Comparison of ENCODE assay signal across 8 cellular contexts in genomic region chr4:158810487-158811215, GRCh38. TPM values are rescaled to one million over a fixed set of nuclear protein-coding genes. Genes with fewer than 3 reads are reported as not detected.
A peak's percentile ranks its signal among the peaks of the same experiment; 100 is the strongest.
DNase-seq lines count a peak whose midpoint lies in the region; ATAC-seq, FAIRE-seq and TF ChIP-seq lines count a peak whose summit lies in the region.

No MANE protein-coding gene starts in this region.

- TF ChIP-seq RAD21 in IMR-90 (IDR thresholded peaks at IDR 0.05; ENCODE audit: low read length) (peak; percentile 44), HepG2 (CRISPR knock-in tag; IDR thresholded peaks at IDR 0.05) (no peak)

- H3K14ac ChIP-seq in IMR-90 (replicated peaks; ENCODE audit: low read depth, low read length): 0 out of 2 replicates have a peak overlapping the region, but pooled peaks have one; percentile 27

- no peak overlapping the region for H4K8ac ChIP-seq in IMR-90 (ENCODE audit: low read depth in 2 of 2, low read length in 2 of 2)

- H3K56ac ChIP-seq in IMR-90 (ENCODE audit: extremely low read depth, insufficient read depth, low read length): no peak overlapping the region

- BruUV-seq in IMR-90 (replicated peaks; lab: Mats Ljungman, UMichigan) (no TSS peak), HepG2 (replicated peaks; lab: Mats Ljungman, UMichigan) (no TSS peak)

- peaks cover 82% of the 10 kb centered on the region for H3K79me2 ChIP-seq in HepG2 (ENCODE audit: insufficient read depth, low read length)
- no peaks in the 10 kb centered on the region for H3K79me2 ChIP-seq in Karpas-422 (ENCODE audit: low read length)

- CTCF ChIA-PET in IMR-90 (lab: Yijun Ruan, JAX): no interaction called here
- CTCF ChIA-PET in HepG2 (lab: Yijun Ruan, JAX; ENCODE audit: low intra/inter-chr PET ratio, low total read pairs): no interaction called here

- POLR2A ChIA-PET in IMR-90 (lab: Charles Lee; ENCODE audit: unreplicated experiment): interaction anchor here (0.6 kb wide), 1 partner anchor 370 kb away, joined by 3 read pairs; no protein-coding TSS in a partner anchor
- POLR2A ChIA-PET in HepG2 (lab: Yijun Ruan, JAX): no interaction called here

- H3K9me1 ChIP-seq in IMR-90 (ENCODE audit: insufficient read depth, low read length): peaks cover 8% of the 10 kb centered on the region

- H3K4me2 ChIP-seq in IMR-90 (ENCODE audit: low read depth, low read length) (peak overlapping the region; percentile 99), HepG2 (ENCODE audit: low read depth, low read length) (no peak overlapping the region), Karpas-422 (ENCODE audit: low read depth, low read length, poor library complexity, severe bottlenecking) (no peak overlapping the region)

- H4K20me1 ChIP-seq in IMR-90 (ENCODE audit: insufficient read depth, low read length) (peaks cover 11% of the 10 kb centered on the region; the same call in 1 of the 2 replicates), HepG2 (ENCODE audit: insufficient read depth, low read length) (no peaks in the 10 kb centered on the region), Karpas-422 (ENCODE audit: insufficient read depth, low read depth, low read length) (no peaks in the 10 kb centered on the region)

- H2AK9ac ChIP-seq in IMR-90 (replicated peaks; ENCODE audit: low read depth, low read length, poor library complexity): no peak overlapping the region

- H2AFZ ChIP-seq in IMR-90 (replicated peaks; ENCODE audit: low read length, poor library complexity) (no peak overlapping the region), HepG2 (ENCODE audit: low read length) (no peak overlapping the region), Karpas-422 (ENCODE audit: low read length) (no peak overlapping the region)

- no peak for FAIRE-seq in HepG2 (lab: Jason Lieb, UNC)

- H3K27ac ChIP-seq in IMR-90 (ENCODE audit: insufficient read depth, low read length) (peak overlapping the region; percentile 10; the same call in 1 of the 2 replicates), HepG2 (ENCODE audit: extremely low read length, insufficient read depth, low read length) (peak overlapping the region; percentile 10), temporal lobe (ENCODE audit: low read depth, low read length) (peak overlapping the region; percentile 9), Karpas-422 (ENCODE audit: low read length) (no peak overlapping the region)

- no peaks in the 10 kb centered on the region for H3K36me3 ChIP-seq in IMR-90 (ENCODE audit: control insufficient read depth, insufficient read depth, low read length)
- H3K36me3 ChIP-seq in HepG2 (replicated peaks in 1 of 2; ENCODE audit: control insufficient read depth in 1 of 2, insufficient read depth in 2 of 2, low read length in 2 of 2): no peaks in the 10 kb centered on the region
- no peaks in the 10 kb centered on the region for H3K36me3 ChIP-seq in Karpas-422 (ENCODE audit: insufficient read depth, low read length)

- TF ChIP-seq EP300 in HepG2 (IDR thresholded peaks at IDR 0.05; ENCODE audit: low read depth in 2 of 2, low read length in 2 of 2): no peak
- no peak for TF ChIP-seq EP300 in HepG2 (CRISPR knock-in tag; IDR thresholded peaks at IDR 0.05; ENCODE audit: borderline replicate concordance)

- no peak overlapping the region for H3K4me3 ChIP-seq in IMR-90 (ENCODE audit: insufficient read depth, low read depth, low read length)
- no peak overlapping the region for H3K4me3 ChIP-seq in HepG2 (replicated peaks in 1 of 3; ENCODE audit: insufficient read depth in 1 of 3, low read depth in 2 of 3, low read length in 3 of 3)
- no peak overlapping the region for H3K4me3 ChIP-seq in Karpas-422 (ENCODE audit: low read length)

- dilution Hi-C loops in IMR-90 (cut with HindIII; ENCODE audit: low sequenced_read_pairs, unreplicated experiment): no loop called here

- peak overlapping the region; percentile 79 for H2BK5ac ChIP-seq in IMR-90 (ENCODE audit: low read depth, low read length, poor library complexity, severe bottlenecking)

- no peak for TF ChIP-seq CTCF in IMR-90 (conservative IDR thresholded peaks at IDR 0.05; ENCODE audit: low read depth, low read length)
- no peak for TF ChIP-seq CTCF in HepG2 (CRISPR knock-in tag; IDR thresholded peaks at IDR 0.05)

- H2AK5ac ChIP-seq in IMR-90 (ENCODE audit: low read depth, low read length): no peak overlapping the region

- H3K4me1 ChIP-seq in IMR-90 (ENCODE audit: control insufficient read depth, insufficient read depth, low read length) (peaks cover 8% of the 10 kb centered on the region), HepG2 (ENCODE audit: insufficient read depth, low read length) (peaks cover 87% of the 10 kb centered on the region), Karpas-422 (ENCODE audit: low read length) (peaks cover 16% of the 10 kb centered on the region)

- H4K5ac ChIP-seq in IMR-90 (ENCODE audit: low read depth, low read length): no peak overlapping the region

- H3K18ac ChIP-seq in IMR-90 (ENCODE audit: low read depth, low read length): peak overlapping the region; percentile 21; the same call in 1 of the 2 replicates

- 0% methylated on average over 1 of the region's 3 CpGs; no CpG with 5 or more reads in 1 of the 2 experiments for WGBS in IMR-90 (ENCODE audit: extremely low coverage in 2 of 2, insufficient read length in 1 of 2), 2 experiments
- 96% methylated on average over 3 of the region's 3 CpGs for WGBS in HepG2 (ENCODE audit: low lambda C conversion rate)

- H2BK15ac ChIP-seq in IMR-90 (ENCODE audit: low read depth, low read length): no peak overlapping the region

- in situ Hi-C loops in IMR-90 (cut with MboI; ENCODE audit: low sequenced_read_pairs) (no loop called here), HepG2 (cut with HindIII; ENCODE audit: extremely low pct_ligation_motif_present, low pct_unique_long_range_greater_than_20kb) (no loop called here)

- H3K27me3 ChIP-seq in IMR-90 (ENCODE audit: control insufficient read depth, insufficient read depth, low read length): no peaks in the 10 kb centered on the region
- H3K27me3 ChIP-seq in HepG2 (ENCODE audit: control insufficient read depth in 1 of 2, insufficient read depth in 2 of 2, low read length in 2 of 2): no peaks in the 10 kb centered on the region
- H3K27me3 ChIP-seq in Karpas-422 (ENCODE audit: low read length): no peaks in the 10 kb centered on the region

- intact Hi-C loops in IMR-90 (cut with micrococcal nuclease): no loop called here
- intact Hi-C loops in HepG2 (cut with micrococcal nuclease; ENCODE audit: unreplicated experiment): no loop called here

- H3K4ac ChIP-seq in IMR-90 (ENCODE audit: low read depth, low read length): no peak overlapping the region

- H3K9ac ChIP-seq in IMR-90 (ENCODE audit: low read depth, low read length) (no peak overlapping the region), HepG2 (ENCODE audit: insufficient read depth, low read depth, low read length) (no peak overlapping the region), Karpas-422 (ENCODE audit: low read length) (no peak overlapping the region)

- DNase-seq in ELF-1 (ENCODE audit: low read depth, low spot score) (peak; percentile 65), IMR-90 (peak; percentile 98), brain pericyte (ENCODE audit: low read depth, low spot score) (peak; percentile 67), HepG2 (ENCODE audit: low spot score) (no peak), NCI-H446 (lab: John Stamatoyannopoulos, UW) (no peak), Karpas-422 (no peak)

- peak; percentile 93 for ATAC-seq in IMR-90 (ENCODE audit: low read depth)
- ATAC-seq in HepG2: no peak; the same call in 2 of the 3 replicates
- ATAC-seq in HG03460 (IDR thresholded peaks at IDR 0.05; ENCODE audit: unreplicated experiment): no peak

- no peaks in the 10 kb centered on the region for H3K9me3 ChIP-seq in IMR-90 (ENCODE audit: control insufficient read depth, insufficient read depth, low read length)
- no peaks in the 10 kb centered on the region for H3K9me3 ChIP-seq in HepG2 (ENCODE audit: low read length)
- H3K9me3 ChIP-seq in Karpas-422 (ENCODE audit: low read length): no peaks in the 10 kb centered on the region

- H2BK120ac ChIP-seq in IMR-90 (ENCODE audit: low read depth, low read length): no peak overlapping the region

- H3K23ac ChIP-seq in IMR-90 (ENCODE audit: low read depth, low read length): no peak overlapping the region

- peaks cover 31 to 54% of the 10 kb centered on the region in 2 experiments for H3K79me1 ChIP-seq in IMR-90 (ENCODE audit: low read depth in 1 of 2, low read length in 2 of 2)

- H4K91ac ChIP-seq in IMR-90 (ENCODE audit: insufficient read depth, low read depth, low read length): 0 out of 2 replicates have a peak overlapping the region, but pooled peaks have one; percentile 13

- no peaks in the 10 kb centered on the region for H3K9me2 ChIP-seq in Karpas-422 (replicated peaks; ENCODE audit: insufficient read depth, low read length)

- TF ChIP-seq POLR2A in IMR-90 (IDR thresholded peaks at IDR 0.05; ENCODE audit: low read depth, low read length) (peak; percentile 77), HepG2 (IDR thresholded peaks at IDR 0.05; ENCODE audit: insufficient read depth in 1 of 2, low read depth in 2 of 2, low read length in 2 of 2) (no peak)

- H2BK20ac ChIP-seq in IMR-90 (ENCODE audit: low read depth, low read length): peak overlapping the region; percentile 48; the same call in 1 of the 2 replicates

RNA-seq across cellular contexts. Expression of gene FNIP2, which starts 41.8 kb away (rescaled TPM):
- total RNA-seq in IMR-90 (2012; rRNA removed) (22.2 and 24.6 TPM in 2 replicates), HepG2 (2016; rRNA removed; fragmentation: Illumina TruSeq; extraction: Trizol) (15.5 and 21.8 TPM in 2 replicates), temporal lobe (62.9 TPM)
- polyA plus RNA-seq in IMR-90 (2012; rRNA removed) (3.9 and 4.7 TPM in 2 replicates), HepG2 (2011; rRNA removed) (21.0 and 24.0 TPM in 2 replicates)
- polyA plus RNA-seq in IMR-90 (2012; cell fraction: cytosol; rRNA removed): 1.6 and 2.5 TPM in 2 replicates
- 1.7 and 5.1 TPM in 2 replicates for polyA plus RNA-seq in IMR-90 (2012; cell fraction: nucleus; rRNA removed; ENCODE audit: low replicate concordance)
- 3.0 and 4.9 TPM in 2 replicates for total RNA-seq in HepG2 (2016; cell fraction: cytosol; rRNA removed; fragmentation: Illumina TruSeq; extraction: Trizol; ENCODE audit: low read depth)
- 14.7 and 18.4 TPM in 2 replicates for total RNA-seq in HepG2 (2016; cell fraction: insoluble cytoplasmic fraction; rRNA removed; fragmentation: Illumina TruSeq; extraction: Trizol)
- 10.4 and 11.2 TPM in 2 replicates for total RNA-seq in HepG2 (2016; cell fraction: membrane; rRNA removed; fragmentation: Illumina TruSeq; extraction: Trizol)
- total RNA-seq in HepG2 (2016; cell fraction: nucleus; rRNA removed; fragmentation: Illumina TruSeq; extraction: Trizol): 22.6 and 22.8 TPM in 2 replicates
- 15.3 and 25.0 TPM in 2 replicates for polyA plus RNA-seq in HepG2 (2011; cell fraction: cytosol; rRNA removed)
- polyA plus RNA-seq in HepG2 (2011; cell fraction: nucleus; rRNA removed): 13.4 and 17.1 TPM in 2 replicates
- 38.7 and 42.8 TPM in 2 replicates for polyA plus RNA-seq in HepG2 (2012)
- 0.37 and 0.41 TPM in 2 replicates for polyA plus RNA-seq in HepG2 (2016; cell fraction: cytosol; fragmentation: Illumina TruSeq; extraction: Trizol; ENCODE audit: low read depth)
- polyA plus RNA-seq in HepG2 (2016; cell fraction: insoluble cytoplasmic fraction; fragmentation: Illumina TruSeq; extraction: Trizol; ENCODE audit: low read depth): 12.9 and 13.3 TPM in 2 replicates
- 2.1 TPM in 2 replicates for polyA plus RNA-seq in HepG2 (2016; cell fraction: membrane; fragmentation: Illumina TruSeq; extraction: Trizol; ENCODE audit: low read depth)
- 11.3 and 12.9 TPM in 2 replicates for polyA plus RNA-seq in HepG2 (2016; cell fraction: nucleus; fragmentation: Illumina TruSeq; extraction: Trizol; ENCODE audit: insufficient read depth, low read depth)
- polyA minus RNA-seq in HepG2 (2011; rRNA and poly(A)+ RNA removed; ENCODE audit: low replicate concordance): 1.8 and 45.2 TPM in 2 replicates
- 33.4 and 50.0 TPM in 2 replicates for polyA minus RNA-seq in HepG2 (2011; cell fraction: cytosol; rRNA and poly(A)+ RNA removed)
- 74.3 and 82.9 TPM in 2 replicates for polyA minus RNA-seq in HepG2 (2011; cell fraction: nucleus; rRNA and poly(A)+ RNA removed)
- 0.04 and 0.56 TPM in 2 replicates for total RNA-seq in Karpas-422 (2014; rRNA removed; shearing (Covaris generic); ENCODE audit: low replicate concordance)

Comparison
In these comparisons a context has a peak if more than half of its experiments do, and no peak if none do; other contexts are left out.
1. DNase-seq: peak in ELF-1 (single experiment), IMR-90 (single experiment) and brain pericyte (single experiment); none in HepG2 (single experiment), NCI-H446 (0 of 2) and Karpas-422 (single experiment).